ENCODE assay signal across 33 cellular contexts in the genomic region with DNA sequence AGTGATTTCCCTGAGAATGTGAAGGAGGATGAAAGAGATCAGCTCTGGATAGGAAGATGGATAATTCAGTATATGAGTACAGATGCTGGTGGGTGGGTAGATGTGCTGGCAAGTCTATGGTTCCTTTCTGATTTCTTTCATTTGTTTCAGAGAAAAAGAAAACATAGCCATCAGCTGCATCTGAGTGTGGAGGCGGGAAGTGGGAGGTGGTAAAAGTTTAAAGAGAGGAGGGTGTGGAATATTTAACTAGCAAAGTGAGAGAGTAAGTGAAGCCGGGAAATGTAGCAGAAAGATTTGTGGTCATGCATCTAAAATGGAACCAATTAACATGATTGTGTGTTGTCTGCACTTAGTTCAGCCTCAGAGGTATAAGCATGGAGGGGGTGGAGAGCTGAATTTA. TPM values are rescaled to one million over a fixed set of nuclear protein-coding genes. Genes with fewer than 3 reads are reported as not detected.
"Had no signal": no experiment of that assay in that cellular context is flagged by ENCODE, and none has a peak within 500 bp of the region (broad histone marks: within the 10 kb centered on the region; RNA-seq: fewer than 3 reads in every experiment).

No MANE protein-coding gene starts in this region.

- DNase-seq: activated B cell treated with CpG ODN at 0.5 μM for 24 hours; activated CD4-positive, alpha-beta memory T cell treated with anti-CD3 and anti-CD28 coated beads, Interleukin-2, amount 10 ng/mL, durations not matched to agents 7 days and 5 days; activated CD4-positive, alpha-beta T cell treated with anti-CD3 and anti-CD28 coated beads for 4 hours; activated CD4-positive, CD25-positive, alpha-beta regulatory T cell treated with anti-CD3 and anti-CD28 coated beads, Interleukin-2, amount 50 U/mL, for 72 hours; activated effector memory CD4-positive, alpha-beta T cell treated with anti-CD3 and anti-CD28 coated beads, Interleukin-2, amount 50 U/mL, for 16 hours; activated naive CD4-positive, alpha-beta T cell; activated naive CD4-positive, alpha-beta T cell treated with anti-CD3 and anti-CD28 coated beads, Interleukin-2, amount 50 U/mL, for 16 hours; activated naive CD8-positive, alpha-beta T cell treated with anti-CD3 and anti-CD28 coated beads for 36 hours; activated T-cell treated with anti-CD3 and anti-CD28 coated beads, Interleukin-2, amount 50 U/mL, for 1 hour; activated T-cell treated with anti-CD3 and anti-CD28 coated beads, Interleukin-2, amount 50 U/mL, for 72 hours; amniotic stem cell; aorta; brain microvascular endothelial cell; central memory CD4-positive, alpha-beta T cell; MM.1S; MV-4-11; NCI-H1092; NCI-H1436 treated with DMSO at 0.1 percent for 48 hours; NCI-H1694 treated with DMSO at 0.1 percent for 48 hours; NCI-H2029; NCI-H345; NCI-H524 treated with DMSO at 0.1 percent for 48 hours; SW 1271; T-helper 1 cell; T-helper 2 cell; T-helper 9 cell had no signal

- H3K36me3 ChIP-seq: brain microvascular endothelial cell had no signal

- H3K27ac Mint-ChIP-seq: activated B cell treated with CpG ODN at 0.5 μM for 24 hours; activated CD4-positive, alpha-beta memory T cell treated with anti-CD3 and anti-CD28 coated beads, Interleukin-2, amount 10 ng/mL, durations not matched to agents 7 days and 5 days; activated naive CD8-positive, alpha-beta T cell treated with anti-CD3 and anti-CD28 coated beads for 36 hours; activated T-cell treated with anti-CD3 and anti-CD28 coated beads, Interleukin-2, amount 50 U/mL, for 72 hours; activated T-helper 17 cell treated with anti-CD3 and anti-CD28 coated beads, Interleukin-2, amount 50 U/mL, for 72 hours had no signal

- H3K27ac ChIP-seq: brain microvascular endothelial cell, KMS-11, RWPE1, VCaP had no signal

- H3K36me3 Mint-ChIP-seq: activated naive CD8-positive, alpha-beta T cell treated with anti-CD3 and anti-CD28 coated beads for 36 hours had no signal

- H3K4me2 ChIP-seq: KMS-11 had no signal

- ATAC-seq: activated T-cell treated with anti-CD3 and anti-CD28 coated beads, Interleukin-2, amount 50 U/mL, for 72 hours; activated T-helper 17 cell treated with anti-CD3 and anti-CD28 coated beads, Interleukin-2, amount 50 U/mL, for 72 hours; Right ventricle myocardium inferior had no signal

- H3K4me1 Mint-ChIP-seq: activated CD4-positive, alpha-beta memory T cell treated with anti-CD3 and anti-CD28 coated beads, Interleukin-2, amount 10 ng/mL, durations not matched to agents 7 days and 5 days; activated naive CD8-positive, alpha-beta T cell treated with anti-CD3 and anti-CD28 coated beads for 36 hours; activated T-helper 17 cell treated with anti-CD3 and anti-CD28 coated beads, Interleukin-2, amount 50 U/mL, for 72 hours had no signal

- H3K4me3 Mint-ChIP-seq: activated B cell treated with CpG ODN at 0.5 μM for 24 hours; activated CD4-positive, alpha-beta memory T cell treated with anti-CD3 and anti-CD28 coated beads, Interleukin-2, amount 10 ng/mL, durations not matched to agents 7 days and 5 days; activated naive CD8-positive, alpha-beta T cell treated with anti-CD3 and anti-CD28 coated beads for 36 hours; activated T-cell treated with anti-CD3 and anti-CD28 coated beads, Interleukin-2, amount 50 U/mL, for 72 hours; activated T-helper 17 cell treated with anti-CD3 and anti-CD28 coated beads, Interleukin-2, amount 50 U/mL, for 72 hours had no signal

- H3K27me3 ChIP-seq: brain microvascular endothelial cell had no signal

- H3K9me3 Mint-ChIP-seq: activated B cell treated with CpG ODN at 0.5 μM for 24 hours; activated CD4-positive, alpha-beta memory T cell treated with anti-CD3 and anti-CD28 coated beads, Interleukin-2, amount 10 ng/mL, durations not matched to agents 7 days and 5 days; activated naive CD8-positive, alpha-beta T cell treated with anti-CD3 and anti-CD28 coated beads for 36 hours; activated T-cell treated with anti-CD3 and anti-CD28 coated beads, Interleukin-2, amount 50 U/mL, for 72 hours; activated T-helper 17 cell treated with anti-CD3 and anti-CD28 coated beads, Interleukin-2, amount 50 U/mL, for 72 hours had no signal

RNA-seq across cellular contexts. Expression of a gene that starts 16.4 kb away (rescaled TPM):
- total RNA-seq: activated B cell treated with CpG ODN at 0.5 μM for 24 hours; activated CD4-positive, alpha-beta memory T cell treated with anti-CD3 and anti-CD28 coated beads, Interleukin-2, amount 10 ng/mL, durations not matched to agents 7 days and 5 days; activated CD8-positive, alpha-beta memory T cell treated with anti-CD3 and anti-CD28 coated beads for 36 hours; activated naive CD8-positive, alpha-beta T cell treated with anti-CD3 and anti-CD28 coated beads for 36 hours; activated T-cell treated with anti-CD3 and anti-CD28 coated beads, Interleukin-2, amount 50 U/mL, for 72 hours; activated T-helper 17 cell treated with anti-CD3 and anti-CD28 coated beads, Interleukin-2, amount 50 U/mL, for 72 hours; aorta; LHCN-M2; Right ventricle myocardium inferior had no signal
- polyA plus RNA-seq: aorta had no signal
